8 cellular contexts compared by ENCODE assay signal in genomic region chr12:3035815-3036702, GRCh38. TPM values are rescaled to one million over a fixed set of nuclear protein-coding genes. Genes with fewer than 3 reads are reported as not detected.
DNase-seq lines count a peak whose midpoint lies in the region; ATAC-seq, FAIRE-seq and TF ChIP-seq lines count a peak whose summit lies in the region.

No MANE protein-coding gene starts in this region.

- TF ChIP-seq POLR2A in HCT116 (IDR thresholded peaks at IDR 0.05; ENCODE audit: borderline replicate concordance, extremely low read depth, insufficient read depth, insufficient read length) = no peak
- TF ChIP-seq POLR2A in HepG2 (IDR thresholded peaks at IDR 0.05; ENCODE audit: insufficient read depth in 1 of 2, low read depth in 2 of 2, low read length in 2 of 2) = no peak
- TF ChIP-seq POLR2A in H54 (IDR thresholded peaks at IDR 0.05; ENCODE audit: low read depth, low read length) = no peak
- no peak for TF ChIP-seq POLR2A in upper lobe of left lung (IDR thresholded peaks at IDR 0.05)

- H2AFZ ChIP-seq in HCT116 (ENCODE audit: low read depth, low read length, poor library complexity, severe bottlenecking) (no peak overlapping the region), HepG2 (ENCODE audit: low read length) (no peak overlapping the region)

- H3K27me3 ChIP-seq in BE2C (no peaks in the 10 kb centered on the region), HCT116 (ENCODE audit: insufficient read depth, low read length) (no peaks in the 10 kb centered on the region), HepG2 (ENCODE audit: control insufficient read depth in 1 of 2, insufficient read depth in 2 of 2, low read length in 2 of 2) (no peaks in the 10 kb centered on the region), upper lobe of left lung (no peaks in the 10 kb centered on the region)

- H4K20me1 ChIP-seq in HCT116 (ENCODE audit: insufficient read depth) = no peaks in the 10 kb centered on the region
- H4K20me1 ChIP-seq in HepG2 (ENCODE audit: insufficient read depth, low read length) = peaks cover 4% of the 10 kb centered on the region; the same call in 1 of the 2 replicates

- POLR2A ChIA-PET in HCT116 (lab: Charles Lee) = no interaction called here
- POLR2A ChIA-PET in HepG2 (lab: Yijun Ruan, JAX) = no interaction called here

- no peaks in the 10 kb centered on the region for H3K9me2 ChIP-seq in HCT116 (ENCODE audit: insufficient read depth)

- TF ChIP-seq CTCF in BE2C (IDR thresholded peaks at IDR 0.05; ENCODE audit: low read depth, low read length) (peak; percentile 61), HCT116 (IDR thresholded peaks at IDR 0.05 in 2 of 3, conservative IDR thresholded peaks at IDR 0.05 in 1 of 3; ENCODE audit: borderline replicate concordance in 1 of 3, insufficient read depth in 1 of 3, low read depth in 2 of 3, low read length in 2 of 3) (peak in 2 of 3 experiments; percentile 16 to 39; a peak in 1 of 6 replicates), astrocyte of the spinal cord (IDR thresholded peaks at IDR 0.05; ENCODE audit: low read depth, low read length) (peak; percentile 65), HepG2 (CRISPR knock-in tag; IDR thresholded peaks at IDR 0.05) (0 out of 2 replicates have a peak, but pooled peaks have one; percentile 18), upper lobe of left lung (IDR thresholded peaks at IDR 0.05) (no peak)

- RAD21 ChIA-PET in HCT116 (lab: Charles Lee; ENCODE audit: low non-redundant PET in 1 of 2, low total read pairs in 2 of 2, uncharacterized antibody in 2 of 2, unreplicated experiment in 2 of 2) = no interaction called here

- no peak overlapping the region for H3K4me3 ChIP-seq in BE2C (ENCODE audit: low read depth, low read length)
- H3K4me3 ChIP-seq in HCT116 (replicated peaks in 1 of 2; ENCODE audit: low read depth in 1 of 2, low read length in 2 of 2) = no peak overlapping the region
- no peak overlapping the region for H3K4me3 ChIP-seq in astrocyte of the spinal cord (ENCODE audit: low read depth, low read length)
- H3K4me3 ChIP-seq in HepG2 (replicated peaks in 1 of 3; ENCODE audit: insufficient read depth in 1 of 3, low read depth in 2 of 3, low read length in 3 of 3) = no peak overlapping the region
- H3K4me3 ChIP-seq in upper lobe of left lung = no peak overlapping the region

- no peaks in the 10 kb centered on the region for H3K79me2 ChIP-seq in HCT116 (ENCODE audit: insufficient read depth, low read length)
- H3K79me2 ChIP-seq in HepG2 (ENCODE audit: insufficient read depth, low read length) = no peaks in the 10 kb centered on the region

- H3K9me3 ChIP-seq in BE2C (no peaks in the 10 kb centered on the region), HCT116 (ENCODE audit: control insufficient read depth in 1 of 2, insufficient read depth in 1 of 2, low read depth in 1 of 2, low read length in 2 of 2) (no peaks in the 10 kb centered on the region), HepG2 (ENCODE audit: low read length) (no peaks in the 10 kb centered on the region), upper lobe of left lung (no peaks in the 10 kb centered on the region)

- CTCF ChIA-PET in HCT116 (lab: Charles Lee) = no interaction called here
- CTCF ChIA-PET in HepG2 (lab: Yijun Ruan, JAX; ENCODE audit: low intra/inter-chr PET ratio, low total read pairs) = interaction anchor here (2.6 kb wide), 1 partner anchor 151 kb away, joined by 9 read pairs; no protein-coding TSS in a partner anchor

- H3K4me1 ChIP-seq in BE2C (no peaks in the 10 kb centered on the region), HCT116 (ENCODE audit: control insufficient read depth in 1 of 2, insufficient read depth in 2 of 2, low read length in 2 of 2) (peaks cover 0 to 4% of the 10 kb centered on the region in 2 experiments; a peak in 1 of 4 replicates), HepG2 (ENCODE audit: insufficient read depth, low read length) (no peaks in the 10 kb centered on the region), upper lobe of left lung (peaks cover 3 to 14% (median 8%) of the 10 kb centered on the region in 4 donors)

- 92% methylated on average over 15 of the region's 16 CpGs for WGBS in HepG2 (ENCODE audit: low lambda C conversion rate)
- 88 to 89% methylated on average over 16 of the region's 16 CpGs for WGBS in upper lobe of left lung, 2 donors

- H3K36me3 ChIP-seq in BE2C (no peaks in the 10 kb centered on the region), HCT116 (ENCODE audit: control insufficient read depth in 1 of 2, insufficient read depth in 2 of 2, low read length in 2 of 2) (peaks cover 4 to 18% of the 10 kb centered on the region in 2 experiments; a peak in 2 of 4 replicates), HepG2 (replicated peaks in 1 of 2; ENCODE audit: control insufficient read depth in 1 of 2, insufficient read depth in 2 of 2, low read length in 2 of 2) (peaks cover 43 to 67% of the 10 kb centered on the region in 2 experiments), upper lobe of left lung (peaks cover 3 to 59% (median 28%) of the 10 kb centered on the region in 4 donors)

- TF ChIP-seq RAD21 in HCT116 (IDR thresholded peaks at IDR 0.05; ENCODE audit: low read depth) = peak; percentile 26
- no peak for TF ChIP-seq RAD21 in HepG2 (CRISPR knock-in tag; IDR thresholded peaks at IDR 0.05)

- no peak for DNase-seq in BE2C
- DNase-seq in HCT116 (ENCODE audit: low read depth, low spot score) = no peak
- DNase-seq in astrocyte of the spinal cord (ENCODE audit: low read depth, low spot score) = peak; percentile 22
- no peak for DNase-seq in HepG2 (ENCODE audit: low spot score)
- no peak for DNase-seq in GM19239 (ENCODE audit: insufficient read length, low spot score)
- DNase-seq in H54 (ENCODE audit: insufficient read length, low spot score) = no peak
- no peak for DNase-seq in MV-4-11 (lab: John Stamatoyannopoulos, UW)
- DNase-seq in upper lobe of left lung = no peak

- BruUV-seq in HCT116 (replicated peaks; lab: Mats Ljungman, UMichigan) (no TSS peak), HepG2 (replicated peaks; lab: Mats Ljungman, UMichigan) (no TSS peak)

- no peak overlapping the region for H3K4me2 ChIP-seq in HCT116 (ENCODE audit: low read length)
- H3K4me2 ChIP-seq in HepG2 (ENCODE audit: low read depth, low read length) = no peak overlapping the region

- FAIRE-seq in HepG2 (lab: Jason Lieb, UNC) (no peak), GM19239 (lab: Jason Lieb, UNC) (no peak), H54 (lab: Jason Lieb, UNC) (no peak)

- H3K9ac ChIP-seq in HCT116 (ENCODE audit: low read length) = no peak overlapping the region
- H3K9ac ChIP-seq in HepG2 (ENCODE audit: insufficient read depth, low read depth, low read length) = no peak overlapping the region

- ATAC-seq in HCT116 (no peak), HepG2 (no peak), upper lobe of left lung (ENCODE audit: low FRiP score in 2 of 2) (no peak)

- intact Hi-C loops in HCT116 (cut with micrococcal nuclease) = loop anchor here (2.0 kb wide), 1 partner anchor 183 kb away; no protein-coding TSS in a partner anchor
- intact Hi-C loops in HepG2 (cut with micrococcal nuclease; ENCODE audit: unreplicated experiment) = loop anchor here (2.0 kb wide), 1 partner anchor 149 kb away; no protein-coding TSS in a partner anchor

- in situ Hi-C loops in astrocyte of the spinal cord (cut with HindIII; ENCODE audit: low sequenced_read_pairs) = no loop called here
- in situ Hi-C loops in HepG2 (cut with HindIII; ENCODE audit: extremely low pct_ligation_motif_present, low pct_unique_long_range_greater_than_20kb) = loop anchor here (10.0 kb wide), 1 partner anchor 151 kb away; no protein-coding TSS in a partner anchor

- H3K27ac ChIP-seq in HCT116 (ENCODE audit: low read depth, low read length) (no peak overlapping the region), HepG2 (ENCODE audit: extremely low read length, insufficient read depth, low read length) (no peak overlapping the region), upper lobe of left lung (no peak overlapping the region)

- TF ChIP-seq EP300 in HepG2 (IDR thresholded peaks at IDR 0.05; ENCODE audit: low read depth in 2 of 2, low read length in 2 of 2) (no peak), HepG2 (CRISPR knock-in tag; IDR thresholded peaks at IDR 0.05; ENCODE audit: borderline replicate concordance) (no peak), upper lobe of left lung (IDR thresholded peaks at IDR 0.05) (no peak)

TF ChIP-seq in HCT116, 20 proteins besides CTCF, POLR2A, EP300 and RAD21 (continues in another document):
- TF ChIP-seq ATF3 (IDR thresholded peaks at IDR 0.05) = no peak

TF ChIP-seq in HepG2, 621 proteins besides CTCF, POLR2A, EP300 and RAD21 (continues in another document):
- 0 out of 2 replicates have a peak, but pooled peaks have one; percentile 29 for TF ChIP-seq STAG1 (CRISPR knock-in tag; IDR thresholded peaks at IDR 0.05)

RNA-seq across cellular contexts. Expression of gene TSPAN9, which starts 41.1 kb away (rescaled TPM):
- 192 TPM for polyA plus RNA-seq in BE2C (2012; ENCODE audit: insufficient read depth, insufficient read length, low read depth)
- total RNA-seq in HCT116 (2021; ENCODE audit: unreplicated experiment) (13.2 TPM), HepG2 (2016; rRNA removed; fragmentation: Illumina TruSeq; extraction: Trizol) (11.6 and 18.1 TPM in 2 replicates), upper lobe of left lung (10 to 100 TPM; 25.2 to 62.9 (median 44.2) TPM)
- 10.3 and 12.8 TPM in 2 replicates for polyA plus RNA-seq in HCT116 (2012)
- 2.5 and 3.1 TPM in 2 replicates for total RNA-seq in HepG2 (2016; cell fraction: cytosol; rRNA removed; fragmentation: Illumina TruSeq; extraction: Trizol; ENCODE audit: low read depth)
- total RNA-seq in HepG2 (2016; cell fraction: insoluble cytoplasmic fraction; rRNA removed; fragmentation: Illumina TruSeq; extraction: Trizol) = 9.6 and 21.5 TPM in 2 replicates
- total RNA-seq in HepG2 (2016; cell fraction: membrane; rRNA removed; fragmentation: Illumina TruSeq; extraction: Trizol) = 4.4 and 4.6 TPM in 2 replicates
- 16.9 and 19.5 TPM in 2 replicates for total RNA-seq in HepG2 (2016; cell fraction: nucleus; rRNA removed; fragmentation: Illumina TruSeq; extraction: Trizol)
- 42.3 and 58.2 TPM in 2 replicates for polyA plus RNA-seq in HepG2 (2011; rRNA removed)
- polyA plus RNA-seq in HepG2 (2011; cell fraction: cytosol; rRNA removed) = 38.6 and 41.6 TPM in 2 replicates
- 55.3 and 55.7 TPM in 2 replicates for polyA plus RNA-seq in HepG2 (2011; cell fraction: nucleus; rRNA removed)
- polyA plus RNA-seq in HepG2 (2012) = 27.2 and 58.7 TPM in 2 replicates
- polyA plus RNA-seq in HepG2 (2016; cell fraction: cytosol; fragmentation: Illumina TruSeq; extraction: Trizol; ENCODE audit: low read depth) = 2.2 and 3.0 TPM in 2 replicates
- polyA plus RNA-seq in HepG2 (2016; cell fraction: insoluble cytoplasmic fraction; fragmentation: Illumina TruSeq; extraction: Trizol; ENCODE audit: low read depth) = 9.6 and 13.8 TPM in 2 replicates
- polyA plus RNA-seq in HepG2 (2016; cell fraction: membrane; fragmentation: Illumina TruSeq; extraction: Trizol; ENCODE audit: low read depth) = 4.1 TPM in 2 replicates
- polyA plus RNA-seq in HepG2 (2016; cell fraction: nucleus; fragmentation: Illumina TruSeq; extraction: Trizol; ENCODE audit: insufficient read depth, low read depth) = 31.0 and 34.1 TPM in 2 replicates
- 9.4 and 96.3 TPM in 2 replicates for polyA minus RNA-seq in HepG2 (2011; rRNA and poly(A)+ RNA removed; ENCODE audit: low replicate concordance)
- polyA minus RNA-seq in HepG2 (2011; cell fraction: cytosol; rRNA and poly(A)+ RNA removed) = 25.1 and 32.3 TPM in 2 replicates
- polyA minus RNA-seq in HepG2 (2011; cell fraction: nucleus; rRNA and poly(A)+ RNA removed) = 27.2 and 29.7 TPM in 2 replicates

Comparison
In these comparisons a context has a peak if more than half of its experiments do, and no peak if none do; other contexts are left out.
1. CTCF ChIP-seq: peak in BE2C (single experiment), HCT116 (2 of 3), astrocyte of the spinal cord (single experiment) and HepG2 (single experiment); none in upper lobe of left lung (0 of 6).